8 cellular contexts compared by ENCODE assay signal in the genomic region with DNA sequence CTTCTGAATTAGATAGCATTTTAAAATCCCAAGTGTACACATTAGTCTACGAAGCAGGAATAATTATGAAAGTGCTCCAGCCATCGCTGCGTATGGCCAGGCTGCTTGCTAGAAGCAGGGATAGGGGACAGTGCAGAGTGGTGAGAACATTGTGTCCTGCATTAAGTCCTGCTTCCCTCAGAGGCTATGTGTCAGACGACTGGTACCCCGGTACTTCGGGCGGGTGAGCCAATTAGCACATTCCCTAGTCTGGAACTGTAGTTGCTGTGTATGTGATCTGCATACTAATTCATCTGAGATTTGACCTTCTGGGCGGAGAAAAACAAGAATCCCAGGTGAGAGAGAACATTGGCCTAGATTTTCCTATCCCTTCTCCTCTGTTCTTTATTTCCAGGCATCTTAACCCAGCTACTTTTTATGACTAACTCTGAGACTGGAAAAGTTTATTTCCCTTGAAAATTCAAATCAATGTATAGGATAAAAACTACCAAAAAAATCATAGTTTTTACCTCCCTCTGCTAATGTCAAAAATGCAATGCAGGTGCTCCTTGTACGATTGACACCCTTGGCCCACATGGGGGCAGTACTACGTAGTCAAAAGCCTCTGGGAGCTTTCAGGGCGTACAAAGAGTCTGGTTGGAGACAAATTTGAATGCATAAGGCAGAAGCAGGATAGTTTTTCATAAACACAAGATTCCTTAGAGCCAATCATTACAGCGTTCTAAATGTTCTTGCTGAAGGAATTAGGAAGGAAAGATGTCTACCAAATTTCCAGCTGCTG.
DNase-seq lines count a peak whose midpoint lies in the region; ATAC-seq and TF ChIP-seq lines count a peak whose summit lies in the region.

No MANE protein-coding gene starts in this region.

- peaks cover 5% of the 10 kb centered on the region for H3K9me3 Mint-ChIP-seq in natural killer cell treated with Interleukin-12 subunit alpha and Interleukin-12 subunit beta and Interleukin-15 and Interleukin-18, amount 100 ng/mL, for 72 hours

- no peak for ATAC-seq in GM19467 (IDR thresholded peaks at IDR 0.05; ENCODE audit: unreplicated experiment)
- no peak for ATAC-seq in natural killer cell treated with Interleukin-12 subunit alpha and Interleukin-12 subunit beta and Interleukin-15 and Interleukin-18, amount 100 ng/mL, for 72 hours
- no peak for ATAC-seq in HG03571 (IDR thresholded peaks at IDR 0.05; ENCODE audit: unreplicated experiment)

- no peak overlapping the region for H3K27ac Mint-ChIP-seq in natural killer cell treated with Interleukin-12 subunit alpha and Interleukin-12 subunit beta and Interleukin-15 and Interleukin-18, amount 100 ng/mL, for 72 hours

- DNase-seq in GF-D8 (lab: John Stamatoyannopoulos, UW) (peak; percentile 0), NCI-H1417 treated with DMSO at 0.1 percent for 48 hours (lab: John Stamatoyannopoulos, UW) (peak; percentile 8), amygdala (lab: John Stamatoyannopoulos, UW) (peak in 40 of 56 donors; percentile 2 to 67 (median 16)), left kidney (ENCODE audit: low read depth, low spot score) (peak; percentile 89), GM10248 (ENCODE audit: extremely low spot score) (no peak)
- no peak for DNase-seq in natural killer cell treated with Interleukin-12 subunit alpha and Interleukin-12 subunit beta and Interleukin-15 and Interleukin-18, amount 100 ng/mL, for 72 hours (ENCODE audit: low spot score)

- CTCF ChIA-PET in GM10248 (lab: Yijun Ruan, JAX), result interaction anchor here (1.7 kb wide), 1 partner anchor 10 kb away, joined by 6 read pairs; no protein-coding TSS in a partner anchor

- no peaks in the 10 kb centered on the region for H3K27me3 Mint-ChIP-seq in natural killer cell treated with Interleukin-12 subunit alpha and Interleukin-12 subunit beta and Interleukin-15 and Interleukin-18, amount 100 ng/mL, for 72 hours

- POLR2A ChIA-PET in GM10248 (lab: Yijun Ruan, JAX), result no interaction called here

- TF ChIP-seq CTCF in GM10248 (IDR thresholded peaks at IDR 0.05; ENCODE audit: control extremely low read depth, extremely low read depth, low read depth, missing control alignments), result no peak

- no peaks in the 10 kb centered on the region for H3K36me3 Mint-ChIP-seq in natural killer cell treated with Interleukin-12 subunit alpha and Interleukin-12 subunit beta and Interleukin-15 and Interleukin-18, amount 100 ng/mL, for 72 hours

- H3K4me3 Mint-ChIP-seq in natural killer cell treated with Interleukin-12 subunit alpha and Interleukin-12 subunit beta and Interleukin-15 and Interleukin-18, amount 100 ng/mL, for 72 hours, result no peak overlapping the region

- H3K4me1 Mint-ChIP-seq in natural killer cell treated with Interleukin-12 subunit alpha and Interleukin-12 subunit beta and Interleukin-15 and Interleukin-18, amount 100 ng/mL, for 72 hours (ENCODE audit: low read depth in 2 of 2), result no peaks in the 10 kb centered on the region

Comparison
In these comparisons a context has a peak if more than half of its experiments do, and no peak if none do; other contexts are left out.
1. DNase-seq: peak in GF-D8 (single experiment), NCI-H1417 treated with DMSO at 0.1 percent for 48 hours (single experiment), amygdala (40 of 56) and left kidney (single experiment); none in GM10248 (single experiment) and natural killer cell treated with Interleukin-12 subunit alpha and Interleukin-12 subunit beta and Interleukin-15 and Interleukin-18, amount 100 ng/mL, for 72 hours (single experiment).